In the genomic region with DNA sequence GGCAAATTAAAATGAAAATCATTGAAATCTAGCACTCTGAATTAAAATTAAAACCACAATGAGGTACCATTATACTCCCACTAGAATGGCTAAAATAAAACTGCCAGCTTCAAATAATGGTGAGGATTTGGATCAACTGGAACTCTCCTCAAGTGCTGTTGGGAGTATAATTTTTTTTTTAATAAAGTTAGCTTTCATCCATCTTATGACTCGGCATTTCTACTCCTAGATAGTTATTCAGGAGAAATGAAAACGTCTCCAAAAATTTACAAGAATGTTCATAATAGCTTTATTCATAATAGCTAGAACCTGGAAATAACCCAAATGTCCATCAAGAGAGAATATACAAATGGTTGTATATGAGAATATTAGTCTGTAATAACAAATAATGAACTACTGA, we compare ENCODE assay signal across 25 cellular contexts.
DNase-seq lines count a peak whose midpoint lies in the region; ATAC-seq, FAIRE-seq and TF ChIP-seq lines count a peak whose summit lies in the region.
"Had no signal": no experiment of that assay in that cellular context is flagged by ENCODE, and none has a peak within 500 bp of the region (broad histone marks: within the 10 kb centered on the region; RNA-seq: fewer than 3 reads in every experiment).

No MANE protein-coding gene starts in this region.

- no peak overlapping the region for H3K4me2 ChIP-seq in IMR-90 (ENCODE audit: low read depth, low read length)
- H3K4me2 ChIP-seq in astrocyte (ENCODE audit: low read length), result no peak overlapping the region
- H3K4me2 ChIP-seq: A549; BLaER1 treated with 17β-estradiol and CSF1 and Interleukin-3, amounts not matched to agents 10 nM and 100 nM; GM23338 had no signal

- H3K9me1 ChIP-seq in IMR-90 (ENCODE audit: insufficient read depth, low read length), result peaks cover 6% of the 10 kb centered on the region; the same call in 1 of the 2 replicates

- H3K27me3 ChIP-seq in IMR-90 (ENCODE audit: control insufficient read depth, insufficient read depth, low read length) (no peaks in the 10 kb centered on the region), astrocyte (ENCODE audit: insufficient read depth, low read length) (no peaks in the 10 kb centered on the region), aorta (ENCODE audit: control insufficient read depth in 1 of 2, insufficient read depth in 2 of 2, low read length in 1 of 2) (no peaks in the 10 kb centered on the region)
- H3K27me3 ChIP-seq: BE2C; BLaER1 treated with 17β-estradiol and CSF1 and Interleukin-3, amounts not matched to agents 10 nM and 100 nM had no signal

- no peak overlapping the region for H3K4ac ChIP-seq in IMR-90 (ENCODE audit: low read depth, low read length)

- peaks cover 9% of the 10 kb centered on the region for H3K36me3 Mint-ChIP-seq in activated naive CD4-positive, alpha-beta T cell treated with anti-CD3 and anti-CD28 coated beads, Interleukin-2, amount 50 U/mL, for 24 hours
- H3K36me3 Mint-ChIP-seq in activated naive CD4-positive, alpha-beta T cell treated with anti-CD3 and anti-CD28 coated beads for 36 hours (ENCODE audit: low read depth), result peaks cover 20% of the 10 kb centered on the region
- H3K36me3 Mint-ChIP-seq in astrocyte (ENCODE audit: low read depth, unreplicated experiment) (no peaks in the 10 kb centered on the region), mesothelial cell of epicardium (peaks cover 23% of the 10 kb centered on the region)

- peaks cover 6% of the 10 kb centered on the region; the same call in 1 of the 2 replicates for H3K4me1 ChIP-seq in IMR-90 (ENCODE audit: control insufficient read depth, insufficient read depth, low read length)
- H3K4me1 ChIP-seq in astrocyte (ENCODE audit: insufficient read depth, low read length), result no peaks in the 10 kb centered on the region
- no peaks in the 10 kb centered on the region for H3K4me1 ChIP-seq in aorta (ENCODE audit: control insufficient read depth in 1 of 2, insufficient read depth in 2 of 2, low read length in 2 of 2)
- H3K4me1 ChIP-seq: BE2C had no signal

- H4K20me1 ChIP-seq in IMR-90 (ENCODE audit: insufficient read depth, low read length), result peaks cover 42% of the 10 kb centered on the region
- H4K20me1 ChIP-seq in astrocyte (ENCODE audit: insufficient read depth, low read length), result peaks cover 51% of the 10 kb centered on the region

- no peak overlapping the region for H3K9ac ChIP-seq in IMR-90 (ENCODE audit: low read depth, low read length)
- no peak overlapping the region for H3K9ac ChIP-seq in astrocyte (ENCODE audit: low read length)
- H3K9ac ChIP-seq: BLaER1 treated with 17β-estradiol and CSF1 and Interleukin-3, amounts not matched to agents 10 nM and 100 nM had no signal

- no peak overlapping the region for H2BK15ac ChIP-seq in IMR-90 (ENCODE audit: low read depth, low read length)

- H3K18ac ChIP-seq in IMR-90 (ENCODE audit: low read depth, low read length), result no peak overlapping the region

- H3K4me3 Mint-ChIP-seq in activated naive CD4-positive, alpha-beta T cell treated with anti-CD3 and anti-CD28 coated beads, Interleukin-2, amount 50 U/mL, for 24 hours, result no peak overlapping the region
- no peak overlapping the region for H3K4me3 Mint-ChIP-seq in activated naive CD4-positive, alpha-beta T cell treated with anti-CD3 and anti-CD28 coated beads for 36 hours
- H3K4me3 Mint-ChIP-seq in astrocyte (ENCODE audit: unreplicated experiment), result no peak overlapping the region
- no peak overlapping the region for H3K4me3 Mint-ChIP-seq in mesothelial cell of epicardium
- H3K4me3 Mint-ChIP-seq: CD14-positive monocyte; CD4-positive, alpha-beta T cell; CD8-positive, alpha-beta memory T cell; GM23338; H9 had no signal

- TF ChIP-seq RAD21 in IMR-90 (IDR thresholded peaks at IDR 0.05; ENCODE audit: low read length), result no peak

- no peak overlapping the region for H4K8ac ChIP-seq in IMR-90 (ENCODE audit: low read depth in 2 of 2, low read length in 2 of 2)

- no peak for TF ChIP-seq POLR2A in IMR-90 (IDR thresholded peaks at IDR 0.05; ENCODE audit: low read depth, low read length)

- H2AK9ac ChIP-seq in IMR-90 (replicated peaks; ENCODE audit: low read depth, low read length, poor library complexity), result no peak overlapping the region

- H2AK5ac ChIP-seq in IMR-90 (ENCODE audit: low read depth, low read length), result no peak overlapping the region

- H3K4me3 ChIP-seq in IMR-90 (ENCODE audit: insufficient read depth, low read depth, low read length) (no peak overlapping the region), astrocyte (ENCODE audit: insufficient read depth, low read depth, low read length) (no peak overlapping the region), aorta (ENCODE audit: low read length in 2 of 2) (no peak overlapping the region)
- H3K4me3 ChIP-seq: A549; BLaER1 treated with 17β-estradiol and CSF1 and Interleukin-3, amounts not matched to agents 10 nM and 100 nM; GM23338 had no signal

- H3K9me3 Mint-ChIP-seq in activated naive CD4-positive, alpha-beta T cell treated with anti-CD3 and anti-CD28 coated beads, Interleukin-2, amount 50 U/mL, for 24 hours, result no peaks in the 10 kb centered on the region
- no peaks in the 10 kb centered on the region for H3K9me3 Mint-ChIP-seq in activated naive CD4-positive, alpha-beta T cell treated with anti-CD3 and anti-CD28 coated beads for 36 hours
- H3K9me3 Mint-ChIP-seq in astrocyte (ENCODE audit: unreplicated experiment) (no peaks in the 10 kb centered on the region), mesothelial cell of epicardium (peaks cover 3% of the 10 kb centered on the region)
- H3K9me3 Mint-ChIP-seq: CD14-positive monocyte; CD4-positive, alpha-beta T cell; CD8-positive, alpha-beta memory T cell; GM23338; H9 had no signal

- peaks cover 53% of the 10 kb centered on the region for H3K4me1 Mint-ChIP-seq in activated naive CD4-positive, alpha-beta T cell treated with anti-CD3 and anti-CD28 coated beads, Interleukin-2, amount 50 U/mL, for 24 hours
- H3K4me1 Mint-ChIP-seq in activated naive CD4-positive, alpha-beta T cell treated with anti-CD3 and anti-CD28 coated beads for 36 hours (ENCODE audit: low read depth), result peaks cover 26% of the 10 kb centered on the region
- H3K4me1 Mint-ChIP-seq in astrocyte (ENCODE audit: low read depth, unreplicated experiment) (no peaks in the 10 kb centered on the region), mesothelial cell of epicardium (peaks cover 15% of the 10 kb centered on the region)
- H3K4me1 Mint-ChIP-seq: GM23338, H9 had no signal

- H3K14ac ChIP-seq in IMR-90 (replicated peaks; ENCODE audit: low read depth, low read length), result no peak overlapping the region

- no peaks in the 10 kb centered on the region for H3K9me3 ChIP-seq in IMR-90 (ENCODE audit: control insufficient read depth, insufficient read depth, low read length)
- no peaks in the 10 kb centered on the region for H3K9me3 ChIP-seq in astrocyte (ENCODE audit: insufficient read depth, low read depth, low read length)
- H3K9me3 ChIP-seq in aorta (ENCODE audit: control insufficient read depth, low read length), result no peaks in the 10 kb centered on the region
- H3K9me3 ChIP-seq: A549; BE2C; BLaER1 treated with 17β-estradiol and CSF1 and Interleukin-3, amounts not matched to agents 10 nM and 100 nM had no signal

- no peaks in the 10 kb centered on the region for H3K36me3 ChIP-seq in IMR-90 (ENCODE audit: control insufficient read depth, insufficient read depth, low read length)
- no peaks in the 10 kb centered on the region for H3K36me3 ChIP-seq in astrocyte (ENCODE audit: insufficient read depth, low read length)
- H3K36me3 ChIP-seq in aorta (ENCODE audit: control insufficient read depth in 1 of 2, insufficient read depth in 2 of 2, low read length in 1 of 2), result no peaks in the 10 kb centered on the region
- H3K36me3 ChIP-seq: BE2C had no signal

- no peak overlapping the region for H2BK5ac ChIP-seq in IMR-90 (ENCODE audit: low read depth, low read length, poor library complexity, severe bottlenecking)

- no peak overlapping the region for H3K56ac ChIP-seq in IMR-90 (ENCODE audit: extremely low read depth, insufficient read depth, low read length)

- ATAC-seq in IMR-90 (ENCODE audit: low read depth), result no peak
- no peak for ATAC-seq in aorta (ENCODE audit: low FRiP score)
- ATAC-seq: A549, GM23338, HCT116 had no signal

- H3K27me3 Mint-ChIP-seq in activated naive CD4-positive, alpha-beta T cell treated with anti-CD3 and anti-CD28 coated beads, Interleukin-2, amount 50 U/mL, for 24 hours, result no peaks in the 10 kb centered on the region
- no peaks in the 10 kb centered on the region for H3K27me3 Mint-ChIP-seq in activated naive CD4-positive, alpha-beta T cell treated with anti-CD3 and anti-CD28 coated beads for 36 hours (ENCODE audit: low read depth)
- no peaks in the 10 kb centered on the region for H3K27me3 Mint-ChIP-seq in astrocyte (ENCODE audit: low read depth, unreplicated experiment)
- no peaks in the 10 kb centered on the region for H3K27me3 Mint-ChIP-seq in mesothelial cell of epicardium (ENCODE audit: low read depth)
- H3K27me3 Mint-ChIP-seq: CD4-positive, alpha-beta T cell; CD8-positive, alpha-beta memory T cell had no signal

- POLR2A ChIA-PET in IMR-90 (lab: Charles Lee; ENCODE audit: unreplicated experiment), result no interaction called here

- no CpG with 5 or more reads among the region's 2 CpGs for WGBS in IMR-90 (ENCODE audit: extremely low coverage in 2 of 2, insufficient read length in 1 of 2), 2 experiments
- 19 to 46% methylated on average over 2 of the region's 2 CpGs for WGBS in aorta, 2 donors

- no TSS peak for BruUV-seq in IMR-90 (replicated peaks; lab: Mats Ljungman, UMichigan)

- no peak overlapping the region for H2AFZ ChIP-seq in IMR-90 (replicated peaks; ENCODE audit: low read length, poor library complexity)
- H2AFZ ChIP-seq in astrocyte (ENCODE audit: low read depth, low read length), result no peak overlapping the region
- H2AFZ ChIP-seq: GM23338 had no signal

- peaks cover 25 to 58% of the 10 kb centered on the region in 2 experiments for H3K79me1 ChIP-seq in IMR-90 (ENCODE audit: low read depth in 1 of 2, low read length in 2 of 2)

- no peak overlapping the region for H2BK120ac ChIP-seq in IMR-90 (ENCODE audit: low read depth, low read length)

- in situ Hi-C loops in IMR-90 (cut with MboI; ENCODE audit: low sequenced_read_pairs), result no loop called here
- in situ Hi-C loops in GM13977 (cut with MboI; ENCODE audit: low pct_unique_long_range_greater_than_20kb, low sequenced_read_pairs, unreplicated experiment), result no loop called here

- peak overlapping the region; percentile 82 for H3K27ac Mint-ChIP-seq in activated naive CD4-positive, alpha-beta T cell treated with anti-CD3 and anti-CD28 coated beads, Interleukin-2, amount 50 U/mL, for 24 hours
- no peak overlapping the region for H3K27ac Mint-ChIP-seq in activated naive CD4-positive, alpha-beta T cell treated with anti-CD3 and anti-CD28 coated beads for 36 hours
- no peak overlapping the region for H3K27ac Mint-ChIP-seq in astrocyte (ENCODE audit: unreplicated experiment)
- no peak overlapping the region for H3K27ac Mint-ChIP-seq in mesothelial cell of epicardium
- H3K27ac Mint-ChIP-seq: GM23338, H9 had no signal

- no peak overlapping the region for H4K5ac ChIP-seq in IMR-90 (ENCODE audit: low read depth, low read length)

- no peak overlapping the region for H2BK20ac ChIP-seq in IMR-90 (ENCODE audit: low read depth, low read length)

- FAIRE-seq in astrocyte (lab: Jason Lieb, UNC) (peak; percentile 20), frontal cortex (lab: Jason Lieb, UNC) (peak; percentile 15)
- FAIRE-seq: A549, GM12891 had no signal

- no peak for DNase-seq in activated naive CD4-positive, alpha-beta T cell treated with anti-CD3 and anti-CD28 coated beads for 36 hours
- no peak for DNase-seq in IMR-90
- DNase-seq in astrocyte (ENCODE audit: low read depth), result no peak
- DNase-seq in frontal cortex (ENCODE audit: low spot score in 2 of 2), result no peak
- DNase-seq in aorta, result no peak
- DNase-seq in GM13977 (ENCODE audit: low spot score), result no peak
- no peak for DNase-seq in mesothelial cell of epicardium (ENCODE audit: low spot score in 2 of 2, unreplicated experiment in 2 of 2)
- DNase-seq: 8988T; ACHN; AML-193; BE2C; Calu3; CD4-positive, alpha-beta T cell; CD8-positive, alpha-beta memory T cell; DMS53; DMS79 treated with DMSO at 0.1 percent for 48 hours; GF-D8; H9 had no signal

- intact Hi-C loops in activated naive CD4-positive, alpha-beta T cell treated with anti-CD3 and anti-CD28 coated beads for 36 hours (cut with micrococcal nuclease), result no loop called here
- intact Hi-C loops in IMR-90 (cut with micrococcal nuclease) (no loop called here), aorta (cut with DNase I) (no loop called here)

- H3K27ac ChIP-seq in IMR-90 (ENCODE audit: insufficient read depth, low read length) (no peak overlapping the region), astrocyte (ENCODE audit: low read depth, low read length) (no peak overlapping the region), aorta (ENCODE audit: low read depth in 1 of 2, low read length in 2 of 2) (no peak overlapping the region)
- H3K27ac ChIP-seq: A549; BLaER1 treated with 17β-estradiol and CSF1 and Interleukin-3, amounts not matched to agents 10 nM and 100 nM had no signal

- dilution Hi-C loops in IMR-90 (cut with HindIII; ENCODE audit: low sequenced_read_pairs, unreplicated experiment), result no loop called here

- H3K79me2 ChIP-seq in astrocyte (ENCODE audit: insufficient read depth, low read length), result peaks cover 77% of the 10 kb centered on the region

- no peak for TF ChIP-seq CTCF in IMR-90 (conservative IDR thresholded peaks at IDR 0.05; ENCODE audit: low read depth, low read length)
- TF ChIP-seq CTCF in astrocyte (IDR thresholded peaks at IDR 0.05; ENCODE audit: insufficient read depth, low read depth, low read length), result no peak
- TF ChIP-seq CTCF in GM13977 (IDR thresholded peaks at IDR 0.05; ENCODE audit: extremely low read depth, insufficient read depth, missing control alignments), result no peak
- no peak for TF ChIP-seq CTCF in mesothelial cell of epicardium (IDR thresholded peaks at IDR 0.05; ENCODE audit: unreplicated experiment)

- H3K23ac ChIP-seq in IMR-90 (ENCODE audit: low read depth, low read length), result no peak overlapping the region

- no peak overlapping the region for H4K91ac ChIP-seq in IMR-90 (ENCODE audit: insufficient read depth, low read depth, low read length)

- CTCF ChIA-PET in activated naive CD4-positive, alpha-beta T cell treated with anti-CD3 and anti-CD28 coated beads for 36 hours (lab: Charles Lee), result interaction anchor here (0.6 kb wide), 1 partner anchor 116 kb away, joined by 3 read pairs; no protein-coding TSS in a partner anchor
- CTCF ChIA-PET in IMR-90 (lab: Yijun Ruan, JAX), result no interaction called here
